Comparison of ENCODE assay signal across 8 cellular contexts in genomic region chr10:47590534-47590933, GRCh38.
DNase-seq lines count a peak whose midpoint lies in the region; ATAC-seq and TF ChIP-seq lines count a peak whose summit lies in the region.
"Not testable (repeated sequence)": the region's sequence is repeated elsewhere in the genome, so short reads cannot be mapped to it uniquely, and the experiment has no call there.

No MANE protein-coding gene starts in this region.

- H3K4me3 Mint-ChIP-seq in activated T-cell treated with anti-CD3 and anti-CD28 coated beads, Interleukin-2, amount 50 U/mL, for 72 hours, result not testable (repeated sequence)

- H3K9me3 Mint-ChIP-seq in activated T-cell treated with anti-CD3 and anti-CD28 coated beads, Interleukin-2, amount 50 U/mL, for 72 hours, result not testable (repeated sequence)

- peaks cover 21% of the 10 kb centered on the region for H3K27me3 Mint-ChIP-seq in activated T-cell treated with anti-CD3 and anti-CD28 coated beads, Interleukin-2, amount 50 U/mL, for 72 hours (ENCODE audit: low read depth)

- H3K27ac Mint-ChIP-seq in activated T-cell treated with anti-CD3 and anti-CD28 coated beads, Interleukin-2, amount 50 U/mL, for 72 hours, result not testable (repeated sequence)

- H3K4me1 Mint-ChIP-seq in activated T-cell treated with anti-CD3 and anti-CD28 coated beads, Interleukin-2, amount 50 U/mL, for 72 hours (ENCODE audit: low read depth), result not testable (repeated sequence)

- not testable (repeated sequence) for H3K36me3 ChIP-seq in BLaER1, left lung

- intact Hi-C loops in left lung (cut with DNase I); sciatic nerve (cut with DNase I): not testable (repeated sequence)

- DNase-seq in NOMO-1 treated with DMSO at 0.1 percent for 48 hours (lab: John Stamatoyannopoulos, UW; ENCODE audit: unreplicated experiment) (peak; percentile 33), RPMI8226 (peak; percentile 10)
- DNase-seq in activated T-cell treated with anti-CD3 and anti-CD28 coated beads, Interleukin-2, amount 50 U/mL, for 72 hours; left lung; sciatic nerve (ENCODE audit: low spot score); stimulated activated naive CD8-positive, alpha-beta T cell treated with anti-CD3 and anti-CD28 coated beads, Interleukin-15, Interleukin-2, amounts not matched to agents 100 U/mL and 50 U/mL, for 24 hours: not testable (repeated sequence)

- not testable (repeated sequence) for H3K9me3 ChIP-seq in BLaER1, left lung

- H3K4me2 ChIP-seq in BLaER1, result peak overlapping the region; percentile 43

- TF ChIP-seq CTCF in left lung (IDR thresholded peaks at IDR 0.05), result not testable (repeated sequence)

- H3K9ac ChIP-seq in BLaER1, result not testable (repeated sequence)

- not testable (repeated sequence) for H3K36me3 Mint-ChIP-seq in activated T-cell treated with anti-CD3 and anti-CD28 coated beads, Interleukin-2, amount 50 U/mL, for 72 hours (ENCODE audit: insufficient read depth in 2 of 2)

- not testable (repeated sequence) for H4K20me1 ChIP-seq in BLaER1

- H3K27me3 ChIP-seq in BLaER1, left lung: not testable (repeated sequence)

- H3K4me3 ChIP-seq in BLaER1, left lung: not testable (repeated sequence)

- ATAC-seq in HG02759 (IDR thresholded peaks at IDR 0.05; ENCODE audit: unreplicated experiment), result peak; percentile 52
- ATAC-seq in activated T-cell treated with anti-CD3 and anti-CD28 coated beads, Interleukin-2, amount 50 U/mL, for 72 hours (replicated peaks in 1 of 2), result peak; percentile 42 to 66
- ATAC-seq in left lung, result peak; percentile 36
- ATAC-seq in sciatic nerve, result peak; percentile 24
- ATAC-seq in stimulated activated naive CD8-positive, alpha-beta T cell treated with anti-CD3 and anti-CD28 coated beads, Interleukin-15, Interleukin-2, amounts not matched to agents 100 U/mL and 50 U/mL, for 24 hours, result peak; percentile 33

- not testable (repeated sequence) for H3K27ac ChIP-seq in BLaER1, left lung

- not testable (repeated sequence) for H3K4me1 ChIP-seq in BLaER1, left lung
